ENCODE assay signal across 1 cellular context in the genomic region with DNA sequence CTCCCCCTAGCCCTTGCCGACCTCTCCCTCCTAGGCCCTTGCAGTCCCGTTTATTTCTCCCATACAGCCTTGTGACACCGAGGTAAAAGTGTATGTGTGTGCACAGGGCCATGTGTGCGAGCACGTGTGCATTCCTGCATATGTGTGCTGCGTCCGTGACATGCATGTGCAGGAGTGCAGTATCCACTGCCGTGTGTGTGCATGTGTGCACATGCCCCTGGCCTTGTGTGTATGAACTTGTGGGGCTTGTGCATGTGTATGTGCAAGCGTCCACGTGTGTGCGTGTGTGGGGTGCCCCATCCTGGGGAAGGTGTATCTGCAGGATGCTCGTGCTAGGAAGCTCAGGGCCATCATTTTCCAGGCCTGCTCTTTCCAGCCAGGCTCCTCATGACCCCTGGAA.
TF ChIP-seq lines count a peak whose summit lies in the region.

No MANE protein-coding gene starts in this region.

TF ChIP-seq in GM12878, 131 proteins besides CTCF, POLR2A, EP300 and RAD21:
- no peak for TF ChIP-seq JUND (IDR thresholded peaks at IDR 0.05; ENCODE audit: low read depth, low read length)
- TF ChIP-seq, protein P1, sequence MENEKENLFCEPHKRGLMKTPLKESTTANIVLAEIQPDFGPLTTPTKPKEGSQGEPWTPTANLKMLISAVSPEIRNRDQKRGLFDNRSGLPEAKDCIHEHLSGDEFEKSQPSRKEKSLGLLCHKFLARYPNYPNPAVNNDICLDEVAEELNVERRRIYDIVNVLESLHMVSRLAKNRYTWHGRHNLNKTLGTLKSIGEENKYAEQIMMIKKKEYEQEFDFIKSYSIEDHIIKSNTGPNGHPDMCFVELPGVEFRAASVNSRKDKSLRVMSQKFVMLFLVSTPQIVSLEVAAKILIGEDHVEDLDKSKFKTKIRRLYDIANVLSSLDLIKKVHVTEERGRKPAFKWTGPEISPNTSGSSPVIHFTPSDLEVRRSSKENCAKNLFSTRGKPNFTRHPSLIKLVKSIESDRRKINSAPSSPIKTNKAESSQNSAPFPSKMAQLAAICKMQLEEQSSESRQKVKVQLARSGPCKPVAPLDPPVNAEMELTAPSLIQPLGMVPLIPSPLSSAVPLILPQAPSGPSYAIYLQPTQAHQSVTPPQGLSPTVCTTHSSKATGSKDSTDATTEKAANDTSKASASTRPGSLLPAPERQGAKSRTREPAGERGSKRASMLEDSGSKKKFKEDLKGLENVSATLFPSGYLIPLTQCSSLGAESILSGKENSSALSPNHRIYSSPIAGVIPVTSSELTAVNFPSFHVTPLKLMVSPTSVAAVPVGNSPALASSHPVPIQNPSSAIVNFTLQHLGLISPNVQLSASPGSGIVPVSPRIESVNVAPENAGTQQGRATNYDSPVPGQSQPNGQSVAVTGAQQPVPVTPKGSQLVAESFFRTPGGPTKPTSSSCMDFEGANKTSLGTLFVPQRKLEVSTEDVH (IDR thresholded peaks at IDR 0.05; ENCODE audit: low read depth, partially characterized antibody), result no peak
- TF ChIP-seq, protein P2, sequence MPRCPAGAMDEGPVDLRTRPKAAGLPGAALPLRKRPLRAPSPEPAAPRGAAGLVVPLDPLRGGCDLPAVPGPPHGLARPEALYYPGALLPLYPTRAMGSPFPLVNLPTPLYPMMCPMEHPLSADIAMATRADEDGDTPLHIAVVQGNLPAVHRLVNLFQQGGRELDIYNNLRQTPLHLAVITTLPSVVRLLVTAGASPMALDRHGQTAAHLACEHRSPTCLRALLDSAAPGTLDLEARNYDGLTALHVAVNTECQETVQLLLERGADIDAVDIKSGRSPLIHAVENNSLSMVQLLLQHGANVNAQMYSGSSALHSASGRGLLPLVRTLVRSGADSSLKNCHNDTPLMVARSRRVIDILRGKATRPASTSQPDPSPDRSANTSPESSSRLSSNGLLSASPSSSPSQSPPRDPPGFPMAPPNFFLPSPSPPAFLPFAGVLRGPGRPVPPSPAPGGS (IDR thresholded peaks at IDR 0.05; ENCODE audit: borderline replicate concordance, insufficient read depth, low read depth, low read length, poor library complexity, severe bottlenecking), result peak; percentile 43
